Comparison of ENCODE assay signal across 15 cellular contexts in the genomic region with DNA sequence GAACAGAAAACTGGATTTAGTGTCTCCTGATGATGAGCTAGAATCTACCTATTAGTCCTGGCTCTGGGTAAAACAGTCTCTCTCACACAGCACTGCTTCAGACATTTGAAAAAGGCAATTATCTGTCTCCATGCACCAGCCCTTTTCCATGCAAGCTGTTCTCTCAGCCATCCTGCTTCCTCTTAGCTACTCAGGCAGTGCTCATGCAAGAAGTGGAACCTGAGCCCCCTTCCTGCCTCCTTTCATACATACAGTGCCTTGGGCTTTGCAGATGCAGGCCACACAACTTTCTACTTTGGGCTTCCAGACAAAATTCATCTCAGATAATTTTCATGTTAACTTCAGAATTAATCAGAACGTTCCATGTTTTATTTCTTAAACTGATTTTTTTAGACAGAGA.
"Had no signal": no experiment of that assay in that cellular context is flagged by ENCODE, and none has a peak within 500 bp of the region (broad histone marks: within the 10 kb centered on the region; RNA-seq: fewer than 3 reads in every experiment).

No MANE protein-coding gene starts in this region.

- H3K27ac Mint-ChIP-seq: activated naive CD4-positive, alpha-beta T cell treated with anti-CD3 and anti-CD28 coated beads, Interleukin-2, amount 10 ng/mL, durations not matched to agents 7 days and 5 days; activated T-helper 2 cell treated with anti-CD3 and anti-CD28 coated beads, Interferon-gamma antibody, Interleukin-2, Interleukin-4, amounts not matched to agents 10 μg/mL and 5 μg/mL and 100 μg/mL, durations not matched to agents 14 hours and 24 hours and 36 hours; endodermal cell; memory B cell; natural killer cell; stimulated activated effector memory CD8-positive, alpha-beta T cell treated with anti-CD3 and anti-CD28 coated beads, Interleukin-12 subunit alpha, Interleukin-12 subunit beta, amount 100 ng/mL, for 72 hours had no signal

- H3K27ac ChIP-seq: heart left ventricle, left lung, thoracic aorta had no signal

- H3K27me3 Mint-ChIP-seq: activated naive CD4-positive, alpha-beta T cell treated with anti-CD3 and anti-CD28 coated beads, Interleukin-2, amount 10 ng/mL, durations not matched to agents 7 days and 5 days; memory B cell had no signal

- H3K4me3 Mint-ChIP-seq: activated naive CD4-positive, alpha-beta T cell treated with anti-CD3 and anti-CD28 coated beads, Interleukin-2, amount 10 ng/mL, durations not matched to agents 7 days and 5 days; endodermal cell; memory B cell; natural killer cell; stimulated activated effector memory CD8-positive, alpha-beta T cell treated with anti-CD3 and anti-CD28 coated beads, Interleukin-12 subunit alpha, Interleukin-12 subunit beta, amount 100 ng/mL, for 72 hours had no signal

- H3K9me3 Mint-ChIP-seq: activated naive CD4-positive, alpha-beta T cell treated with anti-CD3 and anti-CD28 coated beads, Interleukin-2, amount 10 ng/mL, durations not matched to agents 7 days and 5 days; activated T-helper 2 cell treated with anti-CD3 and anti-CD28 coated beads, Interferon-gamma antibody, Interleukin-2, Interleukin-4, amounts not matched to agents 10 μg/mL and 5 μg/mL and 100 μg/mL, durations not matched to agents 14 hours and 24 hours and 36 hours; endodermal cell; memory B cell; natural killer cell; stimulated activated effector memory CD8-positive, alpha-beta T cell treated with anti-CD3 and anti-CD28 coated beads, Interleukin-12 subunit alpha, Interleukin-12 subunit beta, amount 100 ng/mL, for 72 hours had no signal

- H3K36me3 Mint-ChIP-seq: natural killer cell; stimulated activated effector memory CD8-positive, alpha-beta T cell treated with anti-CD3 and anti-CD28 coated beads, Interleukin-12 subunit alpha, Interleukin-12 subunit beta, amount 100 ng/mL, for 72 hours had no signal

- H3K4me3 ChIP-seq: dorsolateral prefrontal cortex, heart left ventricle, left lung, thoracic aorta had no signal

- H3K4me1 Mint-ChIP-seq: endodermal cell; memory B cell; stimulated activated effector memory CD8-positive, alpha-beta T cell treated with anti-CD3 and anti-CD28 coated beads, Interleukin-12 subunit alpha, Interleukin-12 subunit beta, amount 100 ng/mL, for 72 hours had no signal

- H3K27me3 ChIP-seq: dorsolateral prefrontal cortex, heart left ventricle, left lung had no signal

- H3K36me3 ChIP-seq: thoracic aorta had no signal

- DNase-seq: activated CD4-positive, alpha-beta T cell treated with anti-CD3 and anti-CD28 coated beads for 1 hour; activated CD4-positive, alpha-beta T cell treated with anti-CD3 and anti-CD28 coated beads, Interleukin-2, amount 50 U/mL, for 48 hours; activated naive CD4-positive, alpha-beta T cell treated with anti-CD3 and anti-CD28 coated beads, Interleukin-2, amount 10 ng/mL, durations not matched to agents 7 days and 5 days; dorsolateral prefrontal cortex; endodermal cell; heart left ventricle; islet precursor cell; left lung; natural killer cell; occipital lobe; T1000 had no signal
